ENCODE assay signal across 8 cellular contexts in genomic region chr19:45079063-45079910, GRCh38. TPM values are rescaled to one million over a fixed set of nuclear protein-coding genes. Genes with fewer than 3 reads are reported as not detected.
DNase-seq lines count a peak whose midpoint lies in the region; ATAC-seq lines count a peak whose summit lies in the region.

Gene GEMIN7 (plus strand): TSS chr19:45079260. CDS start chr19:45090115, 10,855 bp downstream.

- H3K9me3 ChIP-seq in aorta (ENCODE audit: control insufficient read depth, low read length), result no peaks in the 10 kb centered on the region

- ATAC-seq in GM19397 (IDR thresholded peaks at IDR 0.05; ENCODE audit: unreplicated experiment), result peak; percentile 36
- ATAC-seq in aorta (ENCODE audit: low FRiP score), result peak; percentile 92

- 0% methylated on average over 58 to 61 of the region's 61 CpGs for WGBS in aorta, 2 donors

- H3K27me3 ChIP-seq in aorta (ENCODE audit: control insufficient read depth in 1 of 2, insufficient read depth in 2 of 2, low read length in 1 of 2), result no peaks in the 10 kb centered on the region

- no peaks in the 10 kb centered on the region for H3K4me1 ChIP-seq in aorta (ENCODE audit: control insufficient read depth in 1 of 2, insufficient read depth in 2 of 2, low read length in 2 of 2)

- no peaks in the 10 kb centered on the region for H3K36me3 ChIP-seq in aorta (ENCODE audit: control insufficient read depth in 1 of 2, insufficient read depth in 2 of 2, low read length in 1 of 2)

- peak; percentile 94 for DNase-seq in AG20443 (ENCODE audit: low spot score)
- DNase-seq in NCI-H146 (lab: John Stamatoyannopoulos, UW), result peak; percentile 95
- DNase-seq in T-helper 22 cell (ENCODE audit: low read depth), result peak; percentile 58
- peak in 56 of 58 donors; percentile 11 to 85 (median 60) for DNase-seq in anterior cingulate cortex (lab: John Stamatoyannopoulos, UW)
- DNase-seq in hepatic stellate cell (ENCODE audit: low spot score), result peak; percentile 88
- peak; percentile 93 for DNase-seq in retina
- peak; percentile 76 to 91 for DNase-seq in aorta

- H3K4me3 ChIP-seq in aorta (ENCODE audit: low read length in 2 of 2), result peak within 1 kb of the TSS; percentile 36 to 88

- no peak within 1 kb of the TSS for H3K27ac ChIP-seq in aorta (ENCODE audit: low read depth in 1 of 2, low read length in 2 of 2)

- intact Hi-C loops in aorta (cut with DNase I), result loop anchor here in 1 of 2 donors (5.0 kb wide), 1 partner anchor 42 kb away; the partner anchor contains the start of gene CLASRP

RNA-seq across cellular contexts. Expression of gene GEMIN7, which starts in this region (rescaled TPM):
- 10 to 100 TPM in 1 of 2 donors, 1 to 10 TPM in 1; 8.0 to 12.3 TPM for total RNA-seq in aorta
- 10 to 100 TPM in 1 of 2 donors, 1 to 10 TPM in 1; 6.4 to 13.5 TPM for polyA plus RNA-seq in aorta
